In genomic region chr11:124746621-124747243, GRCh38 we compare ENCODE assay signal across 8 cellular contexts. TPM values are rescaled to one million over a fixed set of nuclear protein-coding genes. Genes with fewer than 3 reads are reported as not detected.
DNase-seq lines count a peak whose midpoint lies in the region; ATAC-seq, FAIRE-seq and TF ChIP-seq lines count a peak whose summit lies in the region.

No MANE protein-coding gene starts in this region.

- H3K27ac ChIP-seq in HUES6 (ENCODE audit: low read depth, low read length), result no peak overlapping the region
- H3K27ac ChIP-seq in GM12878 (ENCODE audit: control insufficient read depth, insufficient read depth), result peak overlapping the region; percentile 53; the same call in 1 of the 2 replicates
- H3K27ac ChIP-seq in iPS-20b (ENCODE audit: low read length), result no peak overlapping the region

- DNase-seq in D341Med (ENCODE audit: low spot score) (peak; percentile 79), T-cell (peak; percentile 57 to 82 (median 72)), GM12878 (ENCODE audit: low read depth, low spot score) (peak; percentile 53), hippocampal formation (lab: John Stamatoyannopoulos, UW) (no peak)
- peak; percentile 61 to 73 (median 70) for DNase-seq in stimulated activated CD4-positive, alpha-beta T cell treated with anti-CD3 and anti-CD28 coated beads, Interleukin-12 subunit alpha, Interleukin-12 subunit beta, amount 100 ng/mL, for 48 hours (ENCODE audit: low read depth in 2 of 3, low spot score in 1 of 3)

- H3K4me3 ChIP-seq in HUES6 (ENCODE audit: low read depth, low read length) (peak overlapping the region; percentile 72), GM12878 (peak overlapping the region; percentile 88), iPS-20b (ENCODE audit: low read length) (peak overlapping the region; percentile 75)

- no peaks in the 10 kb centered on the region for H4K20me1 ChIP-seq in GM12878 (ENCODE audit: control insufficient read depth, insufficient read depth)

- POLR2A ChIA-PET in T-cell (lab: Charles Lee) (interaction anchor here (0.6 to 1.0 kb wide), 6 partner anchors 24 to 125 kb away, joined by 3 to 5 read pairs (median 3); partner anchors contain the start of gene SPA17 (in 1 of the 2)), GM12878 (lab: Charles Lee) (interaction anchor here (0.5 to 1.9 kb wide), 9 partner anchors 9 to 124 kb away, joined by 3 to 12 read pairs (median 3); partner anchors contain the start of genes ESAM, MSANTD2, SIAE and SPA17)

- peak; percentile 71 for FAIRE-seq in GM12878 (lab: Jason Lieb, UNC)

- peak overlapping the region; percentile 99 for H3K4me2 ChIP-seq in GM12878 (ENCODE audit: control insufficient read depth, insufficient read depth)

- H3K4me3 Mint-ChIP-seq in T-cell, result peak overlapping the region; percentile 93 to 97 (median 97)

- peak; percentile 92 for ATAC-seq in GM21381 (IDR thresholded peaks at IDR 0.05; ENCODE audit: unreplicated experiment)
- peak; percentile 88 to 91 (median 89) for ATAC-seq in T-cell (replicated peaks in 1 of 4)
- ATAC-seq in GM12878, result peak; percentile 94

- CTCF ChIA-PET in T-cell (lab: Charles Lee), result interaction anchor here (0.6 to 3.0 kb wide), 31 partner anchors 9 to 887 kb away, joined by 3 to 30 read pairs (median 4); partner anchors contain the start of genes ESAM (in 1 of the 2), SIAE (in 1 of the 2) and SPA17 (in 1 of the 2)
- CTCF ChIA-PET in GM12878 (lab: Yijun Ruan, JAX), result interaction anchor here (0.5 to 12.2 kb wide), 19 partner anchors 10 to 1643 kb away, joined by 3 to 202 read pairs (median 6); partner anchors contain the start of genes ESAM, MSANTD2, SIAE and SPA17

- peaks cover 2 to 6% of the 10 kb centered on the region in 2 donors for H3K27me3 Mint-ChIP-seq in T-cell

- H2AFZ ChIP-seq in GM12878 (ENCODE audit: control insufficient read depth, low read depth, low read length), result peak overlapping the region; percentile 98

- intact Hi-C loops in GM12878 (cut with micrococcal nuclease; ENCODE audit: unreplicated experiment), result loop anchor here (1.0 kb wide), 1 partner anchor 12 kb away; no protein-coding TSS in a partner anchor

- peak overlapping the region; percentile 11 for H3K9ac ChIP-seq in HUES6 (ENCODE audit: low read length)
- H3K9ac ChIP-seq in GM12878 (ENCODE audit: control insufficient read depth, insufficient read depth, low read length), result peak overlapping the region; percentile 68
- no peak overlapping the region for H3K9ac ChIP-seq in iPS-20b (ENCODE audit: low read depth, low read length)

- H3K27me3 ChIP-seq in HUES6 (ENCODE audit: control insufficient read depth, insufficient read depth, low read length) (peaks cover 99% of the 10 kb centered on the region), GM12878 (replicated peaks in 1 of 2; ENCODE audit: control insufficient read depth in 2 of 2, insufficient read depth in 2 of 2, low read length in 1 of 2) (no peaks in the 10 kb centered on the region), iPS-20b (ENCODE audit: insufficient read depth, low read length) (peaks cover 100% of the 10 kb centered on the region)

- H3K9me3 Mint-ChIP-seq in T-cell, result no peaks in the 10 kb centered on the region

- no peaks in the 10 kb centered on the region for H3K79me2 ChIP-seq in GM12878 (ENCODE audit: control insufficient read depth, insufficient read depth, low read length)

- no peak for TF ChIP-seq EP300 in GM12878 (IDR thresholded peaks at IDR 0.05; ENCODE audit: borderline replicate concordance in 1 of 2, control insufficient read depth in 1 of 2, low read depth in 2 of 2, low read length in 2 of 2)

- BruUV-seq in GM12878 (replicated peaks; lab: Mats Ljungman, UMichigan), result no TSS peak

- peak; percentile 66 to 79 (median 78) for TF ChIP-seq CTCF in GM12878 (IDR thresholded peaks at IDR 0.05 in 2 of 3, conservative IDR thresholded peaks at IDR 0.05 in 1 of 3; ENCODE audit: control insufficient read depth in 2 of 3, extremely low read depth in 1 of 3, insufficient read depth in 1 of 3, low read depth in 3 of 3, low read length in 3 of 3)

- peaks cover 13 to 29% (median 16%) of the 10 kb centered on the region in 3 donors for H3K4me1 Mint-ChIP-seq in T-cell

- no peaks in the 10 kb centered on the region for H3K9me3 ChIP-seq in HUES6 (ENCODE audit: control insufficient read depth, insufficient read depth, low read depth, low read length)
- H3K9me3 ChIP-seq in GM12878 (replicated peaks; ENCODE audit: control insufficient read depth, insufficient read depth, low read length), result no peaks in the 10 kb centered on the region
- peaks cover 5% of the 10 kb centered on the region; the same call in 1 of the 2 replicates for H3K9me3 ChIP-seq in iPS-20b (ENCODE audit: insufficient read depth, low read depth, low read length)

- SMC1A ChIA-PET in GM12878 (lab: Charles Lee; ENCODE audit: uncharacterized antibody, unreplicated experiment), result interaction anchor here (0.6 to 7.0 kb wide), 10 partner anchors 9 to 76 kb away, joined by 3 to 91 read pairs (median 4); partner anchors contain the start of genes ESAM, SIAE and SPA17

- peak overlapping the region; percentile 91 to 98 for H3K27ac Mint-ChIP-seq in T-cell

- peak; percentile 70 for TF ChIP-seq POLR2A in GM12878 (IDR thresholded peaks at IDR 0.05; ENCODE audit: low read depth, low read length)

- TF ChIP-seq RAD21 in GM12878 (IDR thresholded peaks at IDR 0.05; ENCODE audit: insufficient read depth, low read depth, low read length), result peak; percentile 47

- H3K4me1 ChIP-seq in HUES6 (ENCODE audit: control insufficient read depth, insufficient read depth, low read length) (peaks cover 21% of the 10 kb centered on the region), GM12878 (ENCODE audit: control insufficient read depth, insufficient read depth, low read length) (peaks cover 4% of the 10 kb centered on the region; the same call in 1 of the 2 replicates), iPS-20b (ENCODE audit: insufficient read depth, low read length) (peaks cover 6% of the 10 kb centered on the region; the same call in 1 of the 2 replicates)

- RAD21 ChIA-PET in GM12878 (lab: Charles Lee; ENCODE audit: unreplicated experiment), result interaction anchor here (0.8 to 2.5 kb wide), 13 partner anchors 9 to 90 kb away, joined by 3 to 34 read pairs (median 7); partner anchors contain the start of genes ESAM, MSANTD2, SIAE and SPA17

- in situ Hi-C loops in GM12878 (cut with MboI), result no loop called here

- H3K36me3 ChIP-seq in HUES6 (ENCODE audit: control insufficient read depth, insufficient read depth, low read length) (no peaks in the 10 kb centered on the region), GM12878 (ENCODE audit: control insufficient read depth in 2 of 2, insufficient read depth in 2 of 2, low read length in 1 of 2) (no peaks in the 10 kb centered on the region), iPS-20b (ENCODE audit: insufficient read depth, low read depth, low read length) (no peaks in the 10 kb centered on the region)

- H3K36me3 Mint-ChIP-seq in T-cell, result no peaks in the 10 kb centered on the region

- 3% methylated on average over 24 of the region's 37 CpGs for WGBS in GM12878 (ENCODE audit: insufficient coverage, insufficient replicate concordance, low lambda C conversion rate, missing lambda C conversion rate)

RNA-seq across cellular contexts. Expression of gene VSIG2, which starts 5.3 kb away (rescaled TPM):
- total RNA-seq in T-cell (1 to 10 TPM in 2 of 5 donors, under 1 TPM in 3; 0.66 to 1.6 (median 0.98) TPM), GM12878 (2014; rRNA removed) (not detected in 2 replicates), GM12878 (2014; rRNA removed; fragmentation: Illumina TruSeq; extraction: Trizol) (0.13 TPM in 1 of 2 replicates, not detected in the other), GM12878 (2021) (0.31 and 0.40 TPM in 2 replicates)
- 0.46 TPM in 1 of 2 replicates, not detected in the other for total RNA-seq in GM12878 (2013; cell fraction: nucleolus; rRNA removed)
- not detected for polyA plus RNA-seq in GM12878 (2011; ENCODE audit: low read depth)
- polyA plus RNA-seq in GM12878 (2011; rRNA removed) (0.12 and 0.15 TPM in 2 replicates), GM12878 (2014; fragmentation: Illumina TruSeq; extraction: Trizol) (not detected in 2 replicates), GM12878 (2014; fragmentation: Nextera tagmentation; extraction: Ambion mirVana) (not detected), GM12878 (2014; rRNA removed) (0.15 and 0.27 TPM in 2 replicates), GM12878 (2016; fragmentation: Nextera tagmentation; extraction: Ambion mirVana) (under 1 TPM in 1 of 2 experiments, not detected in 1; 0.19 TPM)
- 0.07 TPM in 1 of 2 replicates, not detected in the other for polyA plus RNA-seq in GM12878 (2011; cell fraction: cytosol; rRNA removed)
- polyA plus RNA-seq in GM12878 (2011; cell fraction: nucleus; rRNA removed), result 0.41 and 1.0 TPM in 2 replicates
- polyA plus RNA-seq in GM12878 (2012), result 0.14 TPM in 1 of 2 replicates, not detected in the other
- polyA minus RNA-seq in GM12878 (2011; rRNA and poly(A)+ RNA removed), result not detected in 2 replicates
- not detected in 2 replicates for polyA minus RNA-seq in GM12878 (2011; cell fraction: cytosol; rRNA and poly(A)+ RNA removed)
- not detected in 2 replicates for polyA minus RNA-seq in GM12878 (2011; cell fraction: nucleus; rRNA and poly(A)+ RNA removed)

RNA-seq across cellular contexts. Expression of gene NRGN, which starts 7.0 kb away (rescaled TPM):
- total RNA-seq in T-cell (10 to 100 TPM in 1 of 5 donors, 1 to 10 TPM in 1, under 1 TPM in 3; 0.26 to 11.0 (median 0.89) TPM), GM12878 (2014; rRNA removed) (0.49 and 1.1 TPM in 2 replicates), GM12878 (2014; rRNA removed; fragmentation: Illumina TruSeq; extraction: Trizol) (0.36 TPM in 1 of 2 replicates, not detected in the other), GM12878 (2021) (2.7 and 3.2 TPM in 2 replicates)
- total RNA-seq in GM12878 (2013; cell fraction: nucleolus; rRNA removed), result not detected in 2 replicates
- 0.84 TPM for polyA plus RNA-seq in GM12878 (2011; ENCODE audit: low read depth)
- polyA plus RNA-seq in GM12878 (2011; rRNA removed) (0.97 and 2.1 TPM in 2 replicates), GM12878 (2014; fragmentation: Illumina TruSeq; extraction: Trizol) (1.2 TPM in 1 of 2 replicates, not detected in the other), GM12878 (2014; fragmentation: Nextera tagmentation; extraction: Ambion mirVana) (not detected), GM12878 (2014; rRNA removed) (2.8 and 3.5 TPM in 2 replicates), GM12878 (2016; fragmentation: Nextera tagmentation; extraction: Ambion mirVana) (1 to 10 TPM in 1 of 2 experiments, under 1 TPM in 1; 0.92 to 1.1 TPM)
- 4.2 and 5.7 TPM in 2 replicates for polyA plus RNA-seq in GM12878 (2011; cell fraction: cytosol; rRNA removed)
- polyA plus RNA-seq in GM12878 (2011; cell fraction: nucleus; rRNA removed), result 9.3 and 10.5 TPM in 2 replicates
- 2.3 and 2.8 TPM in 2 replicates for polyA plus RNA-seq in GM12878 (2012)
- polyA minus RNA-seq in GM12878 (2011; rRNA and poly(A)+ RNA removed), result 0.88 and 0.95 TPM in 2 replicates
- 2.0 and 2.1 TPM in 2 replicates for polyA minus RNA-seq in GM12878 (2011; cell fraction: cytosol; rRNA and poly(A)+ RNA removed)
- 1.9 and 2.4 TPM in 2 replicates for polyA minus RNA-seq in GM12878 (2011; cell fraction: nucleus; rRNA and poly(A)+ RNA removed)

RNA-seq across cellular contexts. Expression of gene ESAM, which starts 15.4 kb away (rescaled TPM):
- total RNA-seq in T-cell (1 to 10 TPM; 1.2 to 3.5 (median 2.5) TPM), GM12878 (2014; rRNA removed) (16.3 and 20.6 TPM in 2 replicates), GM12878 (2014; rRNA removed; fragmentation: Illumina TruSeq; extraction: Trizol) (9.2 and 9.4 TPM in 2 replicates), GM12878 (2021) (26.1 and 26.9 TPM in 2 replicates)
- total RNA-seq in GM12878 (2013; cell fraction: nucleolus; rRNA removed), result 17.0 and 18.6 TPM in 2 replicates
- polyA plus RNA-seq in GM12878 (2011; ENCODE audit: low read depth), result 7.7 TPM
- polyA plus RNA-seq in GM12878 (2011; rRNA removed) (5.7 and 15.3 TPM in 2 replicates), GM12878 (2014; fragmentation: Illumina TruSeq; extraction: Trizol) (14.4 and 18.4 TPM in 2 replicates), GM12878 (2014; fragmentation: Nextera tagmentation; extraction: Ambion mirVana) (1 to 10 TPM; 2.7 to 6.9 TPM), GM12878 (2014; rRNA removed) (22.3 and 24.6 TPM in 2 replicates), GM12878 (2016; fragmentation: Nextera tagmentation; extraction: Ambion mirVana) (10 to 100 TPM; 34.2 to 43.6 TPM)
- 12.8 and 13.5 TPM in 2 replicates for polyA plus RNA-seq in GM12878 (2011; cell fraction: cytosol; rRNA removed)
- polyA plus RNA-seq in GM12878 (2011; cell fraction: nucleus; rRNA removed), result 32.4 and 38.8 TPM in 2 replicates
- 17.7 and 20.4 TPM in 2 replicates for polyA plus RNA-seq in GM12878 (2012)
- 6.6 and 9.7 TPM in 2 replicates for polyA minus RNA-seq in GM12878 (2011; rRNA and poly(A)+ RNA removed)
- polyA minus RNA-seq in GM12878 (2011; cell fraction: cytosol; rRNA and poly(A)+ RNA removed), result 2.5 and 2.9 TPM in 2 replicates
- 7.5 and 9.0 TPM in 2 replicates for polyA minus RNA-seq in GM12878 (2011; cell fraction: nucleus; rRNA and poly(A)+ RNA removed)

RNA-seq across cellular contexts. Expression of gene MSANTD2, which starts 53.5 kb away (rescaled TPM):
- 10 to 100 TPM; 10.1 to 25.2 (median 19.9) TPM for total RNA-seq in T-cell
- total RNA-seq in GM12878 (2013; cell fraction: nucleolus; rRNA removed), result 9.9 and 13.0 TPM in 2 replicates
- total RNA-seq in GM12878 (2014; rRNA removed), result 12.0 and 13.7 TPM in 2 replicates
- 10.6 and 11.2 TPM in 2 replicates for total RNA-seq in GM12878 (2014; rRNA removed; fragmentation: Illumina TruSeq; extraction: Trizol)
- total RNA-seq in GM12878 (2021), result 8.7 and 9.0 TPM in 2 replicates
- polyA plus RNA-seq in GM12878 (2011; ENCODE audit: low read depth), result 3.1 TPM
- polyA plus RNA-seq in GM12878 (2011; rRNA removed), result 7.2 and 10.4 TPM in 2 replicates
- 3.4 and 3.9 TPM in 2 replicates for polyA plus RNA-seq in GM12878 (2011; cell fraction: cytosol; rRNA removed)
- 12.3 and 14.2 TPM in 2 replicates for polyA plus RNA-seq in GM12878 (2011; cell fraction: nucleus; rRNA removed)
- 3.2 and 5.0 TPM in 2 replicates for polyA plus RNA-seq in GM12878 (2012)
- polyA plus RNA-seq in GM12878 (2014; fragmentation: Illumina TruSeq; extraction: Trizol), result 11.6 and 17.5 TPM in 2 replicates
- 1 to 10 TPM; 3.0 to 4.1 TPM for polyA plus RNA-seq in GM12878 (2014; fragmentation: Nextera tagmentation; extraction: Ambion mirVana)
- polyA plus RNA-seq in GM12878 (2014; rRNA removed), result 12.4 and 13.8 TPM in 2 replicates
- 1 to 10 TPM; 6.4 to 7.0 TPM for polyA plus RNA-seq in GM12878 (2016; fragmentation: Nextera tagmentation; extraction: Ambion mirVana)
- polyA minus RNA-seq in GM12878 (2011; rRNA and poly(A)+ RNA removed), result 1.8 and 1.9 TPM in 2 replicates
- polyA minus RNA-seq in GM12878 (2011; cell fraction: cytosol; rRNA and poly(A)+ RNA removed), result 3.6 and 4.0 TPM in 2 replicates
- 5.3 and 9.5 TPM in 2 replicates for polyA minus RNA-seq in GM12878 (2011; cell fraction: nucleus; rRNA and poly(A)+ RNA removed)

Comparison
In these comparisons a context has a peak if more than half of its experiments do, and no peak if none do; other contexts are left out.
1. DNase-seq: peak in D341Med (single experiment), T-cell (34 of 34), GM12878 (single experiment) and stimulated activated CD4-positive, alpha-beta T cell treated with anti-CD3 and anti-CD28 coated beads, Interleukin-12 subunit alpha, Interleukin-12 subunit beta, amount 100 ng/mL, for 48 hours (3 of 3); none in hippocampal formation (0 of 2).
2. Peak in every context shown above with its lines, with median percentiles within 50 percentile points of each other: ATAC-seq and H3K4me3 ChIP-seq.